ENCODE assay signal across 17 cellular contexts in the genomic region with DNA sequence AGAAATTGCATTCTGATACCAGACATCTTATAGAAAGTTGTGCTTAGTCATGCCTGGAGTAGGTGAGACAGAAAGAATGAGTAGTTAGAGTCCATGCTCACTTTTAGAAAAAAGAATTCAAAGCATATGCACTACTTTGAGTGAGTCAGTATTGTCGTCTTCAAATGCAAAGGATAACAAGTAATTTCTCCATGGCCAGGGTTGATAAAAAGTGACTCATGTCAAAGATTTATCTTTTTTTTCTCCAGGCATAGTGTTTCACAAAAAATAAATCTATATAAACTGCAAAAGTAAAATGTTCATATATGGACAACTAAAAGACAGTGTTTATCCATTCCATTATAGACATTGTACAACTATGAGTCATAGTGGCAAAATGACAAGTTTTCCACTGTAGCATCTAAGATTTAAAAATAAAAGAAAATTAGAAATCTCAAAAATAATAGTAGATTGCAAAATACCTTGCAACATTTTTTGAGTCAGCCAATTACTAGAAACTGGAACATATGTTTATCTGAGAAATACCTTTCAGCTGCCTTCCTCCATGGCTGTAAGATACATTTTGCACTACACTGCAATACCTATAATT.
DNase-seq lines count a peak whose midpoint lies in the region; ATAC-seq and TF ChIP-seq lines count a peak whose summit lies in the region.
"Had no signal": no experiment of that assay in that cellular context is flagged by ENCODE, and none has a peak within 500 bp of the region (broad histone marks: within the 10 kb centered on the region; RNA-seq: fewer than 3 reads in every experiment).

No MANE protein-coding gene starts in this region.

- no peak for TF ChIP-seq CTCF in A673 (conservative IDR thresholded peaks at IDR 0.05; ENCODE audit: low read depth, low read length)
- no peak for TF ChIP-seq CTCF in astrocyte of the cerebellum (IDR thresholded peaks at IDR 0.05; ENCODE audit: low read depth, low read length, missing control alignments)
- no peak for TF ChIP-seq CTCF in gastroesophageal sphincter (IDR thresholded peaks at IDR 0.05)
- TF ChIP-seq CTCF in testis (IDR thresholded peaks at IDR 0.05), result no peak

- ATAC-seq in gastroesophageal sphincter (peak; percentile 58), GM21528 (IDR thresholded peaks at IDR 0.05; ENCODE audit: low FRiP score, unreplicated experiment) (no peak)
- ATAC-seq: left colon; natural killer cell treated with Interleukin-12 subunit alpha and Interleukin-12 subunit beta and Interleukin-15 and Interleukin-18, amount 100 ng/mL, for 72 hours had no signal

- no peak overlapping the region for H3K4me3 Mint-ChIP-seq in activated naive CD4-positive, alpha-beta T cell treated with anti-CD3 and anti-CD28 coated beads, Interleukin-2, amount 10 ng/mL, durations not matched to agents 7 days and 5 days
- H3K4me3 Mint-ChIP-seq: activated CD4-positive, alpha-beta memory T cell treated with anti-CD3 and anti-CD28 coated beads for 36 hours; natural killer cell treated with Interleukin-12 subunit alpha and Interleukin-12 subunit beta and Interleukin-15 and Interleukin-18, amount 100 ng/mL, for 72 hours had no signal

- H3K27ac Mint-ChIP-seq in activated naive CD4-positive, alpha-beta T cell treated with anti-CD3 and anti-CD28 coated beads, Interleukin-2, amount 10 ng/mL, durations not matched to agents 7 days and 5 days, result no peak overlapping the region
- H3K27ac Mint-ChIP-seq: activated CD4-positive, alpha-beta memory T cell treated with anti-CD3 and anti-CD28 coated beads for 36 hours; natural killer cell treated with Interleukin-12 subunit alpha and Interleukin-12 subunit beta and Interleukin-15 and Interleukin-18, amount 100 ng/mL, for 72 hours had no signal

- H3K36me3 Mint-ChIP-seq in activated naive CD4-positive, alpha-beta T cell treated with anti-CD3 and anti-CD28 coated beads, Interleukin-2, amount 10 ng/mL, durations not matched to agents 7 days and 5 days, result no peaks in the 10 kb centered on the region
- H3K36me3 Mint-ChIP-seq: activated CD4-positive, alpha-beta memory T cell treated with anti-CD3 and anti-CD28 coated beads for 36 hours; natural killer cell treated with Interleukin-12 subunit alpha and Interleukin-12 subunit beta and Interleukin-15 and Interleukin-18, amount 100 ng/mL, for 72 hours had no signal

- intact Hi-C loops in A673 (cut with micrococcal nuclease; ENCODE audit: unreplicated experiment) (no loop called here), testis (cut with DNase I; ENCODE audit: low total_unique reads) (no loop called here)

- H3K27me3 ChIP-seq in A673 (replicated peaks; ENCODE audit: insufficient read depth, low read depth, low read length, poor library complexity), result no peaks in the 10 kb centered on the region
- no peaks in the 10 kb centered on the region for H3K27me3 ChIP-seq in gastroesophageal sphincter
- no peaks in the 10 kb centered on the region for H3K27me3 ChIP-seq in testis

- no peak for TF ChIP-seq POLR2A in gastroesophageal sphincter (IDR thresholded peaks at IDR 0.05)
- TF ChIP-seq POLR2A in testis (IDR thresholded peaks at IDR 0.05), result no peak

- 18 to 60% methylated on average over 1 of the region's 1 CpG for WGBS in gastroesophageal sphincter (ENCODE audit: low coverage in 1 of 2), 2 donors
- WGBS in testis, 2 donors, result 48 to 55% methylated on average over 1 of the region's 1 CpG

- no peaks in the 10 kb centered on the region for H3K36me3 ChIP-seq in A673 (ENCODE audit: insufficient read depth, low read length, poor library complexity, severe bottlenecking)
- no peaks in the 10 kb centered on the region for H3K36me3 ChIP-seq in gastroesophageal sphincter
- no peaks in the 10 kb centered on the region for H3K36me3 ChIP-seq in testis (ENCODE audit: low read depth, missing control alignments)

- no peak overlapping the region for H3K27ac ChIP-seq in A673 (ENCODE audit: low read depth, low read length, poor library complexity, severe bottlenecking)
- H3K27ac ChIP-seq in gastroesophageal sphincter, result no peak overlapping the region
- no peak overlapping the region for H3K27ac ChIP-seq in testis

- H3K27me3 Mint-ChIP-seq in activated naive CD4-positive, alpha-beta T cell treated with anti-CD3 and anti-CD28 coated beads, Interleukin-2, amount 10 ng/mL, durations not matched to agents 7 days and 5 days, result no peaks in the 10 kb centered on the region
- H3K27me3 Mint-ChIP-seq: activated CD4-positive, alpha-beta memory T cell treated with anti-CD3 and anti-CD28 coated beads for 36 hours; natural killer cell treated with Interleukin-12 subunit alpha and Interleukin-12 subunit beta and Interleukin-15 and Interleukin-18, amount 100 ng/mL, for 72 hours had no signal

- no peaks in the 10 kb centered on the region for H3K4me1 Mint-ChIP-seq in activated naive CD4-positive, alpha-beta T cell treated with anti-CD3 and anti-CD28 coated beads, Interleukin-2, amount 10 ng/mL, durations not matched to agents 7 days and 5 days

- no peaks in the 10 kb centered on the region for H3K9me3 ChIP-seq in A673 (ENCODE audit: low read depth, low read length, poor library complexity, severe bottlenecking)
- H3K9me3 ChIP-seq in gastroesophageal sphincter, result no peaks in the 10 kb centered on the region
- no peaks in the 10 kb centered on the region for H3K9me3 ChIP-seq in testis

- no peak for TF ChIP-seq EP300 in gastroesophageal sphincter (IDR thresholded peaks at IDR 0.05)

- CTCF ChIA-PET in A673 (lab: Charles Lee), result no interaction called here
- CTCF ChIA-PET in activated naive CD4-positive, alpha-beta T cell treated with anti-CD3 and anti-CD28 coated beads, Interleukin-2, amount 10 ng/mL, durations not matched to agents 7 days and 5 days (lab: Charles Lee), result no interaction called here

- in situ Hi-C loops in astrocyte of the cerebellum (cut with HindIII; ENCODE audit: low sequenced_read_pairs), result no loop called here

- H3K9me3 Mint-ChIP-seq in activated naive CD4-positive, alpha-beta T cell treated with anti-CD3 and anti-CD28 coated beads, Interleukin-2, amount 10 ng/mL, durations not matched to agents 7 days and 5 days, result no peaks in the 10 kb centered on the region
- H3K9me3 Mint-ChIP-seq: activated CD4-positive, alpha-beta memory T cell treated with anti-CD3 and anti-CD28 coated beads for 36 hours had no signal

- DNase-seq in A673 (ENCODE audit: low spot score) (peak; percentile 21), HS-5 (ENCODE audit: low read depth) (peak; percentile 94), astrocyte of the cerebellum (ENCODE audit: low read depth) (peak; percentile 57), testis (no peak)
- no peak for DNase-seq in activated naive CD4-positive, alpha-beta T cell treated with anti-CD3 and anti-CD28 coated beads, Interleukin-2, amount 10 ng/mL, durations not matched to agents 7 days and 5 days
- no peak for DNase-seq in stimulated activated CD4-positive, alpha-beta T cell treated with anti-CD3 and anti-CD28 coated beads, Interleukin-2, amount 100 ng/mL, for 48 hours
- DNase-seq: activated CD4-positive, alpha-beta memory T cell treated with anti-CD3 and anti-CD28 coated beads for 36 hours; activated effector memory CD4-positive, alpha-beta T cell treated with anti-CD3 and anti-CD28 coated beads, Interleukin-2, amount 50 U/mL, for 16 hours; AML-193; cerebellar nuclear complex; DND-41; KBM-7; left colon; stimulated activated CD4-positive, alpha-beta T cell treated with anti-CD3 and anti-CD28 coated beads, Interleukin-12 subunit alpha, Interleukin-12 subunit beta, amount 100 ng/mL, for 4 hours had no signal

- H3K4me1 ChIP-seq in A673 (ENCODE audit: insufficient read depth, low read length, poor library complexity, severe bottlenecking), result peaks cover 3% of the 10 kb centered on the region
- peaks cover 0 to 6% (median 0%) of the 10 kb centered on the region in 3 donors for H3K4me1 ChIP-seq in gastroesophageal sphincter
- no peaks in the 10 kb centered on the region for H3K4me1 ChIP-seq in testis

- no TSS peak for BruUV-seq in A673 (replicated peaks; lab: Mats Ljungman, UMichigan)

- POLR2A ChIA-PET in A673 (lab: Charles Lee; ENCODE audit: low non-redundant PET), result no interaction called here

- H3K4me3 ChIP-seq in A673 (ENCODE audit: low read depth, low read length, poor library complexity, severe bottlenecking), result no peak overlapping the region
- no peak overlapping the region for H3K4me3 ChIP-seq in astrocyte of the cerebellum (ENCODE audit: low read depth, low read length)
- H3K4me3 ChIP-seq in gastroesophageal sphincter, result no peak overlapping the region
- H3K4me3 ChIP-seq in testis, result no peak overlapping the region

Comparison
In these comparisons a context has a peak if more than half of its experiments do, and no peak if none do; other contexts are left out.
1. DNase-seq: peak in A673 (single experiment), HS-5 (single experiment) and astrocyte of the cerebellum (single experiment); none in activated naive CD4-positive, alpha-beta T cell treated with anti-CD3 and anti-CD28 coated beads, Interleukin-2, amount 10 ng/mL, durations not matched to agents 7 days and 5 days (single experiment), testis (single experiment) and stimulated activated CD4-positive, alpha-beta T cell treated with anti-CD3 and anti-CD28 coated beads, Interleukin-2, amount 100 ng/mL, for 48 hours (0 of 2).